In genomic region chr3:23810342-23811116, GRCh38 we compare ENCODE assay signal across 1 cellular context.
TF ChIP-seq lines count a peak whose summit lies in the region.

No MANE protein-coding gene starts in this region.

TF ChIP-seq in HepG2, 621 proteins besides CTCF, POLR2A, EP300 and RAD21 (continued from another document and continues in another):
- TF ChIP-seq ATF2 (CRISPR knock-in tag; IDR thresholded peaks at IDR 0.05) (no peak), TRAFD1 (CRISPR knock-in tag; IDR thresholded peaks at IDR 0.05; ENCODE audit: borderline replicate concordance) (no peak), MYPOP (CRISPR knock-in tag; IDR thresholded peaks at IDR 0.05) (0 out of 2 replicates have a peak, but pooled peaks have one; percentile 51), ADNP (CRISPR knock-in tag; IDR thresholded peaks at IDR 0.05) (no peak), ZNF740 (CRISPR knock-in tag; IDR thresholded peaks at IDR 0.05) (no peak), SP140L (CRISPR knock-in tag; IDR thresholded peaks at IDR 0.05; ENCODE audit: borderline replicate concordance) (no peak), KLF16 (CRISPR knock-in tag; IDR thresholded peaks at IDR 0.05) (no peak; a peak in 2 of 4 replicates), BCL3 (CRISPR knock-in tag; IDR thresholded peaks at IDR 0.05) (peak; percentile 33; the same call in 1 of the 2 replicates), ZNF597 (CRISPR knock-in tag; IDR thresholded peaks at IDR 0.05) (no peak), ZNF331 (CRISPR knock-in tag; IDR thresholded peaks at IDR 0.05) (0 out of 2 replicates have a peak, but pooled peaks have one; percentile 23), ZNF275 (CRISPR knock-in tag; IDR thresholded peaks at IDR 0.05; ENCODE audit: borderline replicate concordance) (no peak), ZNF850 (CRISPR knock-in tag; conservative IDR thresholded peaks at IDR 0.05) (no peak), ERF (CRISPR knock-in tag; IDR thresholded peaks at IDR 0.05) (no peak), ZNF121 (CRISPR knock-in tag; IDR thresholded peaks at IDR 0.05) (no peak), ZNF773 (CRISPR knock-in tag; IDR thresholded peaks at IDR 0.05; ENCODE audit: borderline replicate concordance) (0 out of 2 replicates have a peak, but pooled peaks have one; percentile 24), ZSCAN9 (CRISPR knock-in tag; IDR thresholded peaks at IDR 0.05; ENCODE audit: borderline replicate concordance) (no peak), ZNF737 (CRISPR knock-in tag; IDR thresholded peaks at IDR 0.05; ENCODE audit: borderline replicate concordance) (no peak), ZNF574 (CRISPR knock-in tag; IDR thresholded peaks at IDR 0.05) (peak; percentile 46), HOMEZ (CRISPR knock-in tag; IDR thresholded peaks at IDR 0.05; ENCODE audit: low read depth) (no peak), XRCC5 (optimal IDR thresholded peaks at IDR 0.05; ENCODE audit: low read length) (no peak), CHD2 (IDR thresholded peaks at IDR 0.05; ENCODE audit: low read depth, low read length) (peak; percentile 56; the same call in 1 of the 2 replicates), TGIF2 (CRISPR knock-in tag; IDR thresholded peaks at IDR 0.05) (0 out of 2 replicates have a peak, but pooled peaks have one; percentile 33), SNAPC2 (CRISPR knock-in tag; IDR thresholded peaks at IDR 0.05) (peak; percentile 18; the same call in 1 of the 2 replicates), ZZZ3 (CRISPR knock-in tag; IDR thresholded peaks at IDR 0.05; ENCODE audit: borderline replicate concordance) (no peak; the same call in 1 of the 2 replicates), TEAD2 (CRISPR knock-in tag; IDR thresholded peaks at IDR 0.05) (no peak), ZBTB46 (CRISPR knock-in tag; IDR thresholded peaks at IDR 0.05; ENCODE audit: borderline replicate concordance) (no peak), BCLAF1 (IDR thresholded peaks at IDR 0.05) (no peak), HNRNPLL (IDR thresholded peaks at IDR 0.05; ENCODE audit: low read depth, low read length, poor library complexity, severe bottlenecking) (peak; percentile 16), ZXDC (CRISPR knock-in tag; IDR thresholded peaks at IDR 0.05) (0 out of 2 replicates have a peak, but pooled peaks have one; percentile 52), IRF9 (CRISPR knock-in tag; IDR thresholded peaks at IDR 0.05; ENCODE audit: borderline replicate concordance) (peak; percentile 51; the same call in 1 of the 2 replicates), YY1 (IDR thresholded peaks at IDR 0.05; ENCODE audit: insufficient read depth, insufficient replicate concordance, low read depth, low read length) (peak; percentile 94), MYNN (CRISPR knock-in tag; IDR thresholded peaks at IDR 0.05; ENCODE audit: low read depth) (no peak), ZNF317 (CRISPR knock-in tag; IDR thresholded peaks at IDR 0.05) (no peak), IKZF1 (IDR thresholded peaks at IDR 0.05) (no peak)
